ENCODE assay signal across 11 cellular contexts in the genomic region with DNA sequence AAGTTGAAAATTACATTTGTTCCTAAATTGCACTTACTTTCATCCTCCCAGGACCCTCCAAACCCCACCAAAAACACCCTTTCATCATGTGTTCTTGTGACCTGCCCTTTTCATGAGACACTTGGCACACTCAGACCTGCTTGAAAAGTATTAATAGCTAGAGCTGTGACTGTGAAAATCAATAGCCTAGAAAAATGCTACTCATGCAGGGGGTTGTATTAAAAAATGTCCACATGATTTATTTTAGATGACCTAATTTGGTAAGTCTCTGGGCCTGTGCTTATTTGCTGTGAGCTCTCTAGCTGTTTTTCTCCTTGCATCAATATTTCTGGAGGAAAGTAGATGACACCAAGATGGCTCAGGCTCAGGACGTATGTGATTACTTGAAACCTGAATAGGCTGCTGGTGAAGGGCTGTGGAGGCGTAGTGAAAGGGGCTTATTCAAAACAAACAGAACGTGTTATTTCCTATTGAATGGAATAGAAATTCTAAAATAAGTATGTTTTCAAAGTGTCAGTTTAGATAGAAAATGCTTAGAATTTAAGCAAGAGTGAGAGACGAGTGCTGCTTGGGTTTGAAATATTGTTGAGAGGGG. TPM values are rescaled to one million over a fixed set of nuclear protein-coding genes. Genes with fewer than 3 reads are reported as not detected.
DNase-seq lines count a peak whose midpoint lies in the region; ATAC-seq, FAIRE-seq and TF ChIP-seq lines count a peak whose summit lies in the region.
"Had no signal": no experiment of that assay in that cellular context is flagged by ENCODE, and none has a peak within 500 bp of the region (broad histone marks: within the 10 kb centered on the region; RNA-seq: fewer than 3 reads in every experiment).

No MANE protein-coding gene starts in this region.

- H3F3A ChIP-seq in SK-N-SH (replicated peaks; ENCODE audit: insufficient read depth), result peaks cover 8% of the 10 kb centered on the region

- TF ChIP-seq CTCF in SK-N-SH (IDR thresholded peaks at IDR 0.05), result no peak
- no peak for TF ChIP-seq CTCF in H1 (IDR thresholded peaks at IDR 0.05; ENCODE audit: control extremely low read depth in 1 of 3, insufficient read depth in 1 of 3, low read depth in 1 of 3, low read length in 3 of 3)
- TF ChIP-seq CTCF in osteocyte (IDR thresholded peaks at IDR 0.05), result no peak
- no peak for TF ChIP-seq CTCF in upper lobe of right lung (IDR thresholded peaks at IDR 0.05)

- peaks cover 19% of the 10 kb centered on the region for H3K4me1 Mint-ChIP-seq in osteocyte (ENCODE audit: unreplicated experiment)

- TF ChIP-seq EP300 in SK-N-SH (IDR thresholded peaks at IDR 0.05; ENCODE audit: borderline replicate concordance in 1 of 2, low read depth in 1 of 2, low read length in 1 of 2) (no peak), H1 (IDR thresholded peaks at IDR 0.05; ENCODE audit: borderline replicate concordance in 1 of 2, low read depth in 2 of 2, low read length in 2 of 2) (no peak)

- TF ChIP-seq POLR2A in H1 (IDR thresholded peaks at IDR 0.05; ENCODE audit: control extremely low read depth in 1 of 2, low read depth in 2 of 2, low read length in 2 of 2), result no peak

- H3K79me2 ChIP-seq in SK-N-SH (ENCODE audit: insufficient read depth) (no peaks in the 10 kb centered on the region), H1 (ENCODE audit: control insufficient read depth in 1 of 2, insufficient read depth in 2 of 2, low read length in 2 of 2) (no peaks in the 10 kb centered on the region)

- ATAC-seq in SK-N-SH treated with all-trans-retinoic acid at 6 μM for 48 hours (no peak), upper lobe of right lung (no peak)

- peaks cover 0 to 8% of the 10 kb centered on the region in 2 experiments; a peak in 1 of 4 replicates for H3K4me1 ChIP-seq in SK-N-SH (ENCODE audit: control insufficient read depth in 1 of 2, insufficient read depth in 2 of 2, low read depth in 1 of 2, low read length in 1 of 2)
- H3K4me1 ChIP-seq in H1 (replicated peaks in 1 of 4; ENCODE audit: control insufficient read depth in 3 of 4, insufficient read depth in 4 of 4, low read length in 3 of 4), result no peaks in the 10 kb centered on the region
- H3K4me1 ChIP-seq in upper lobe of right lung, result peaks cover 13% of the 10 kb centered on the region

- no peaks in the 10 kb centered on the region for H3K79me1 ChIP-seq in H1 (ENCODE audit: low read depth, low read length)

- WGBS in SK-N-SH (ENCODE audit: low lambda C conversion rate), result 59% methylated on average over 4 of the region's 4 CpGs
- 76% methylated on average over 4 of the region's 4 CpGs; no CpG with 5 or more reads in 1 of the 2 experiments for WGBS in H1 (ENCODE audit: extremely low coverage in 1 of 2, insufficient coverage in 1 of 2, insufficient read length in 1 of 2, insufficient replicate concordance in 2 of 2, low coverage in 1 of 2, low lambda C conversion rate in 2 of 2, missing lambda C conversion rate in 1 of 2), 2 experiments

- H3K9ac ChIP-seq in SK-N-SH, result peak overlapping the region; percentile 34; the same call in 1 of the 2 replicates
- H3K9ac ChIP-seq in H1 (replicated peaks in 1 of 4; ENCODE audit: extremely low read depth in 1 of 4, low read depth in 3 of 4, low read length in 3 of 4), result no peak overlapping the region

- H4K20me1 ChIP-seq in SK-N-SH (ENCODE audit: insufficient read depth) (no peaks in the 10 kb centered on the region), H1 (replicated peaks in 1 of 2; ENCODE audit: control insufficient read depth in 1 of 2, insufficient read depth in 2 of 2, low read length in 2 of 2) (no peaks in the 10 kb centered on the region)

- H3K18ac ChIP-seq in H1 (ENCODE audit: extremely low read depth, low read length), result no peak overlapping the region

- no peak overlapping the region for H2BK120ac ChIP-seq in H1 (replicated peaks; ENCODE audit: low read depth, low read length)

- H2BK12ac ChIP-seq in H1 (ENCODE audit: low read depth, low read length), result no peak overlapping the region

- TF ChIP-seq RAD21 in SK-N-SH (IDR thresholded peaks at IDR 0.05; ENCODE audit: low read length), result no peak
- no peak for TF ChIP-seq RAD21 in H1 (IDR thresholded peaks at IDR 0.05 in 1 of 2, conservative IDR thresholded peaks at IDR 0.05 in 1 of 2; ENCODE audit: low read depth in 2 of 2, low read length in 2 of 2)

- intact Hi-C loops in upper lobe of right lung (cut with DNase I), result loop anchor here (10.0 kb wide), 1 partner anchor 365 kb away; no protein-coding TSS in a partner anchor

- H3K9me3 Mint-ChIP-seq in osteocyte (ENCODE audit: unreplicated experiment), result no peaks in the 10 kb centered on the region
- H3K9me3 Mint-ChIP-seq: stimulated activated naive B cell treated with anti-CD40 and anti-IgM and Interleukin-4, amounts not matched to agents 10 μg/mL and 1 μg/mL and 100 μg/mL, for 72 hours had no signal

- H3K56ac ChIP-seq in H1 (replicated peaks; ENCODE audit: insufficient read length, low read depth, low read length), result no peak overlapping the region

- H3K4me3 ChIP-seq in SK-N-SH (ENCODE audit: low read depth in 2 of 2, low read length in 1 of 2) (no peak overlapping the region; a peak in 1 of 4 replicates), H1 (ENCODE audit: extremely low read depth in 1 of 4, insufficient read depth in 2 of 4, low read depth in 3 of 4, low read length in 4 of 4) (no peak overlapping the region), upper lobe of right lung (no peak overlapping the region)

- H3K36me3 ChIP-seq in SK-N-SH (replicated peaks in 1 of 2; ENCODE audit: control insufficient read depth in 1 of 2, insufficient read depth in 2 of 2, low read length in 1 of 2), result no peaks in the 10 kb centered on the region
- H3K36me3 ChIP-seq in H1 (ENCODE audit: control insufficient read depth in 2 of 4, insufficient read depth in 4 of 4, low read length in 3 of 4), result no peaks in the 10 kb centered on the region
- H3K36me3 ChIP-seq in upper lobe of right lung, result no peaks in the 10 kb centered on the region

- no peak overlapping the region for H2BK20ac ChIP-seq in H1 (ENCODE audit: low read length)

- FAIRE-seq in H1 (lab: Jason Lieb, UNC), result no peak

- no peak overlapping the region for H2AK5ac ChIP-seq in H1 (ENCODE audit: low read depth, low read length)

- peak overlapping the region; percentile 79 for H3K27ac Mint-ChIP-seq in osteocyte (ENCODE audit: unreplicated experiment)
- H3K27ac Mint-ChIP-seq: stimulated activated naive B cell treated with anti-CD40 and anti-IgM and Interleukin-4, amounts not matched to agents 10 μg/mL and 1 μg/mL and 100 μg/mL, for 72 hours had no signal

- peak overlapping the region; percentile 80 for H2AFZ ChIP-seq in SK-N-SH (ENCODE audit: low read depth)
- H2AFZ ChIP-seq in H1 (ENCODE audit: low read length), result 0 out of 2 replicates have a peak overlapping the region, but pooled peaks have one; percentile 60

- H2BK15ac ChIP-seq in H1 (ENCODE audit: low read length), result no peak overlapping the region

- no peaks in the 10 kb centered on the region for H3K36me3 Mint-ChIP-seq in osteocyte (ENCODE audit: unreplicated experiment)
- H3K36me3 Mint-ChIP-seq: stimulated activated naive B cell treated with anti-CD40 and anti-IgM and Interleukin-4, amounts not matched to agents 10 μg/mL and 1 μg/mL and 100 μg/mL, for 72 hours had no signal

- H3K9me3 ChIP-seq in SK-N-SH, result no peaks in the 10 kb centered on the region
- H3K9me3 ChIP-seq in H1 (ENCODE audit: insufficient read depth in 2 of 2, low read depth in 1 of 2, low read length in 1 of 2), result no peaks in the 10 kb centered on the region
- no peaks in the 10 kb centered on the region for H3K9me3 ChIP-seq in upper lobe of right lung

- no peak overlapping the region for H4K5ac ChIP-seq in H1 (ENCODE audit: insufficient read length, low read depth, low read length)

- no peaks in the 10 kb centered on the region for H3K27me3 ChIP-seq in SK-N-SH (ENCODE audit: insufficient read depth)
- no peaks in the 10 kb centered on the region for H3K27me3 ChIP-seq in H1 (replicated peaks in 1 of 4; ENCODE audit: control insufficient read depth in 3 of 4, extremely low read depth in 1 of 4, insufficient read depth in 3 of 4, low read length in 3 of 4)
- no peaks in the 10 kb centered on the region for H3K27me3 ChIP-seq in upper lobe of right lung

- H4K91ac ChIP-seq in H1 (replicated peaks; ENCODE audit: insufficient read length, low read length), result no peak overlapping the region

- H3K27ac ChIP-seq in SK-N-SH (ENCODE audit: low read depth in 2 of 2, low read length in 1 of 2) (no peak overlapping the region; a peak in 1 of 4 replicates), H1 (ENCODE audit: low read depth, low read length) (no peak overlapping the region), upper lobe of right lung (peak overlapping the region; percentile 20)
- H3K27ac ChIP-seq: 22Rv1 had no signal

- DNase-seq in SK-N-SH (no peak), H1 (ENCODE audit: low read depth in 1 of 2, low spot score in 2 of 2) (no peak), osteocyte (ENCODE audit: extremely low spot score, unreplicated experiment) (no peak), upper lobe of right lung (no peak), cerebellar nuclear complex (lab: John Stamatoyannopoulos, UW) (no peak), NCI-H69 (lab: John Stamatoyannopoulos, UW) (no peak)
- DNase-seq in activated CD8-positive, alpha-beta memory T cell treated with anti-CD3 and anti-CD28 coated beads, Interleukin-2, amount 50 U/mL, for 48 hours, result no peak
- DNase-seq: stimulated activated naive B cell treated with anti-CD40 and anti-IgM and Interleukin-4, amounts not matched to agents 10 μg/mL and 1 μg/mL and 100 μg/mL, for 72 hours had no signal

- no peak overlapping the region for H3K14ac ChIP-seq in H1 (ENCODE audit: insufficient read length)

- H2BK5ac ChIP-seq in H1 (ENCODE audit: low read depth, low read length), result no peak overlapping the region

- H3K23ac ChIP-seq in H1 (ENCODE audit: insufficient read length), result no peak overlapping the region

- CTCF ChIA-PET in SK-N-SH (lab: Yijun Ruan, JAX), result interaction anchor here (0.6 to 11.7 kb wide), 59 partner anchors 9 to 990 kb away, joined by 3 to 376 read pairs (median 5); a partner anchor contains a TSS
- CTCF ChIA-PET in H1 (lab: Charles Lee; ENCODE audit: partially characterized antibody), result interaction anchor here (0.6 to 10.5 kb wide), 68 partner anchors 9 to 991 kb away, joined by 3 to 138 read pairs (median 4); a partner anchor contains a TSS

- H3K27me3 Mint-ChIP-seq in osteocyte (ENCODE audit: unreplicated experiment), result no peaks in the 10 kb centered on the region

- no peak overlapping the region for H3K4me3 Mint-ChIP-seq in osteocyte (ENCODE audit: unreplicated experiment)
- H3K4me3 Mint-ChIP-seq: H9; stimulated activated naive B cell treated with anti-CD40 and anti-IgM and Interleukin-4, amounts not matched to agents 10 μg/mL and 1 μg/mL and 100 μg/mL, for 72 hours had no signal

- peaks cover 2% of the 10 kb centered on the region; the same call in 1 of the 2 replicates for H3K23me2 ChIP-seq in H1 (ENCODE audit: low read depth, low read length)

- no peaks in the 10 kb centered on the region for H3K9me2 ChIP-seq in SK-N-SH

- no peak overlapping the region for H4K8ac ChIP-seq in H1 (ENCODE audit: extremely low read depth, insufficient read depth, low read length)

- POLR2A ChIA-PET in SK-N-SH (lab: Yijun Ruan, JAX), result interaction anchor here (1.3 kb wide), 1 partner anchor 394 kb away, joined by 3 read pairs; no protein-coding TSS in a partner anchor
- POLR2A ChIA-PET in H1 (lab: Charles Lee; ENCODE audit: partially characterized antibody), result no interaction called here

- no peak overlapping the region for H3K4ac ChIP-seq in H1 (replicated peaks; ENCODE audit: insufficient read length, low read depth, low read length)

- no peak overlapping the region for H3K4me2 ChIP-seq in SK-N-SH
- H3K4me2 ChIP-seq in H1 (ENCODE audit: insufficient read depth in 1 of 2, low read depth in 2 of 2, low read length in 2 of 2), result no peak overlapping the region

RNA-seq across cellular contexts. Expression of a gene that starts 29.5 kb away (rescaled TPM):
- polyA plus RNA-seq in SK-N-SH (2012; rRNA removed) (82.1 and 108 TPM in 2 replicates), H1 (2011; rRNA removed) (0.31 and 0.51 TPM in 2 replicates)
- 91.8 and 104 TPM in 2 replicates for polyA plus RNA-seq in SK-N-SH (2012; cell fraction: cytosol; rRNA removed)
- 22.8 and 58.2 TPM in 2 replicates for polyA plus RNA-seq in SK-N-SH (2012; cell fraction: nucleus; rRNA removed)
- total RNA-seq in H1 (2021; fragmentation: NEBNext Ultra II Directional; extraction: Animal tissue kit (Norgen Biotek cat#: 25700)), result 2.3 and 2.4 TPM in 2 replicates
- 0.37 TPM for polyA plus RNA-seq in H1 (2011; cell fraction: cytosol; rRNA removed)
- 0.33 TPM for polyA plus RNA-seq in H1 (2011; cell fraction: nucleus; rRNA removed)
- 1.2 to 2.2 TPM (median 1.8 TPM) in 4 replicates for polyA plus RNA-seq in H1 (2012, experiment 1 of 2)
- polyA plus RNA-seq in H1 (2012, experiment 2 of 2), result 0.07 TPM
- 0.79 TPM for polyA plus RNA-seq in H1 (2013, experiment 1 of 2)
- polyA plus RNA-seq in H1 (2013, experiment 2 of 2), result 0.53 TPM
- polyA minus RNA-seq in H1 (2011; rRNA and poly(A)+ RNA removed), result 1.5 and 2.1 TPM in 2 replicates
- 1.5 TPM for polyA minus RNA-seq in H1 (2011; cell fraction: cytosol; rRNA and poly(A)+ RNA removed)
- 3.2 TPM for polyA minus RNA-seq in H1 (2011; cell fraction: nucleus; rRNA and poly(A)+ RNA removed)
- total RNA-seq in osteocyte (0.21 and 0.24 TPM in 2 replicates), upper lobe of right lung (3.2 TPM)
